ENCODE assay signal across 8 cellular contexts in the genomic region with DNA sequence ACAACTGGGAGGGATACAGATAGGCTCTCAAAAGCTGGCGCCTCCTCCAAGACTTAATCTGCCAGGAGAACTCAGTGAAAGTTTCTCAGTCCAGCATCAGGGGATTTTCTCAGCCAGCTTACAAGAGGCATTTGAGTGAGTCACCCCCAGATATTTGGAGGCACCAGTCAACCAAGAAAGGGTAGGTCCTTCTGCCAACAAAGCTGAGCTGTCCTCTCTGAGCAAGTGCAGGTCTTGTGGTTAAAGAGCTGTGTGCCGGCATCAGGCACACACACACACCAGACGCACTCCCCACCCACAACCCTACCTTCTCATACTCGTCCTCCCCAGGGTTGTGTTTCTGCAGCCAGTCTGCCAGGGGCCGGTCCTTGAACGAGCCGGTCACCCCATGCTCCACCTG. TPM values are rescaled to one million over a fixed set of nuclear protein-coding genes. Genes with fewer than 3 reads are reported as not detected.
DNase-seq lines count a peak whose midpoint lies in the region; ATAC-seq and TF ChIP-seq lines count a peak whose summit lies in the region.
"Had no signal": no experiment of that assay in that cellular context is flagged by ENCODE, and none has a peak within 500 bp of the region (broad histone marks: within the 10 kb centered on the region; RNA-seq: fewer than 3 reads in every experiment).

No MANE protein-coding gene starts in this region.

- H3K36me3 ChIP-seq in SK-N-SH (replicated peaks in 1 of 2; ENCODE audit: control insufficient read depth in 1 of 2, insufficient read depth in 2 of 2, low read length in 1 of 2): peaks cover 0 to 26% of the 10 kb centered on the region in 2 experiments
- H3K36me3 ChIP-seq in smooth muscle cell (ENCODE audit: low read depth): no peaks in the 10 kb centered on the region

- CTCF ChIA-PET in SK-N-SH (lab: Yijun Ruan, JAX): interaction anchor here (1.0 to 35.1 kb wide), 3 partner anchors 8 to 369 kb away, joined by 5 to 1005 read pairs (median 132); partner anchors contain the start of gene PIK3C2B

- H3K4me1 ChIP-seq in SK-N-SH (ENCODE audit: control insufficient read depth in 1 of 2, insufficient read depth in 2 of 2, low read depth in 1 of 2, low read length in 1 of 2) (peaks cover 15 to 22% of the 10 kb centered on the region in 2 experiments), smooth muscle cell (ENCODE audit: low read depth) (peaks cover 7% of the 10 kb centered on the region)

- TF ChIP-seq RAD21 in SK-N-SH (IDR thresholded peaks at IDR 0.05; ENCODE audit: low read length): no peak

- peak overlapping the region; percentile 43; the same call in 1 of the 2 replicates for H2AFZ ChIP-seq in SK-N-SH (ENCODE audit: low read depth)
- no peak overlapping the region for H2AFZ ChIP-seq in smooth muscle cell (ENCODE audit: low read depth)

- ATAC-seq in HG03039 (IDR thresholded peaks at IDR 0.05; ENCODE audit: unreplicated experiment): no peak
- ATAC-seq in HG03378 (IDR thresholded peaks at IDR 0.05; ENCODE audit: unreplicated experiment): no peak

- no peaks in the 10 kb centered on the region for H4K20me1 ChIP-seq in SK-N-SH (ENCODE audit: insufficient read depth)
- H4K20me1 ChIP-seq in smooth muscle cell (ENCODE audit: low read depth): peaks cover 4% of the 10 kb centered on the region

- H3K9me3 ChIP-seq in SK-N-SH (no peaks in the 10 kb centered on the region), smooth muscle cell (replicated peaks; ENCODE audit: low read depth) (no peaks in the 10 kb centered on the region)

- no peak overlapping the region for H3K4me3 ChIP-seq in SK-N-SH (ENCODE audit: low read depth in 2 of 2, low read length in 1 of 2)
- no peak overlapping the region for H3K4me3 ChIP-seq in smooth muscle cell

- H3K27me3 ChIP-seq in SK-N-SH (ENCODE audit: insufficient read depth): no peaks in the 10 kb centered on the region
- H3K27me3 ChIP-seq in smooth muscle cell (ENCODE audit: low read depth): no peaks in the 10 kb centered on the region

- peak in 1 of 2 experiments; percentile 93; a peak in 2 of 4 replicates for TF ChIP-seq EP300 in SK-N-SH (IDR thresholded peaks at IDR 0.05; ENCODE audit: borderline replicate concordance in 1 of 2, low read depth in 1 of 2, low read length in 1 of 2)

- POLR2A ChIA-PET in SK-N-SH (lab: Yijun Ruan, JAX): interaction anchor here (2.9 kb wide), 1 partner anchor 55 kb away, joined by 11 read pairs; no protein-coding TSS in a partner anchor

- TF ChIP-seq CTCF in SK-N-SH (IDR thresholded peaks at IDR 0.05): no peak
- TF ChIP-seq CTCF in smooth muscle cell (IDR thresholded peaks at IDR 0.05; ENCODE audit: borderline replicate concordance, insufficient read depth, poor library complexity, severe bottlenecking): no peak

- H3K9ac ChIP-seq in SK-N-SH: peak overlapping the region; percentile 51
- peak overlapping the region; percentile 69 for H3K9ac ChIP-seq in smooth muscle cell (ENCODE audit: low read depth)

- peak overlapping the region; percentile 87 to 96 for H3K27ac ChIP-seq in SK-N-SH (ENCODE audit: low read depth in 2 of 2, low read length in 1 of 2)
- peak overlapping the region; percentile 95 for H3K27ac ChIP-seq in smooth muscle cell (ENCODE audit: low read depth)

- 39% methylated on average over 6 of the region's 7 CpGs for WGBS in SK-N-SH (ENCODE audit: low lambda C conversion rate)
- WGBS in smooth muscle cell (ENCODE audit: low lambda C conversion rate): 16% methylated on average over 7 of the region's 7 CpGs

- DNase-seq in HCEC 1CT: peak; percentile 98
- DNase-seq in SK-N-SH: no peak
- peak; percentile 93 for DNase-seq in fibroblast of gingiva (ENCODE audit: low read depth)
- peak; percentile 19 for DNase-seq in smooth muscle cell (lab: John Stamatoyannopoulos, UW; ENCODE audit: unreplicated experiment)
- no peak for DNase-seq in NCI-H146 (lab: John Stamatoyannopoulos, UW)
- DNase-seq: T-cell had no signal

- H3K9me2 ChIP-seq in SK-N-SH: no peaks in the 10 kb centered on the region

- H3K4me2 ChIP-seq in SK-N-SH: peak overlapping the region; percentile 56; the same call in 1 of the 2 replicates
- peak overlapping the region; percentile 69 for H3K4me2 ChIP-seq in smooth muscle cell

- peaks cover 17% of the 10 kb centered on the region for H3F3A ChIP-seq in SK-N-SH (replicated peaks; ENCODE audit: insufficient read depth)
- peaks cover 24% of the 10 kb centered on the region for H3F3A ChIP-seq in smooth muscle cell (ENCODE audit: low read depth)

- H3K79me2 ChIP-seq in SK-N-SH (ENCODE audit: insufficient read depth) (no peaks in the 10 kb centered on the region), smooth muscle cell (ENCODE audit: low read depth) (no peaks in the 10 kb centered on the region)

TF ChIP-seq in SK-N-SH, 30 proteins besides CTCF, POLR2A, EP300 and RAD21 (continues in another document):
- TF ChIP-seq TEAD4 (IDR thresholded peaks at IDR 0.05; ENCODE audit: borderline replicate concordance, insufficient read depth) (peak; percentile 93), GATA2 (CRISPR knock-in tag; IDR thresholded peaks at IDR 0.05) (no peak), GABPA (IDR thresholded peaks at IDR 0.05; ENCODE audit: low read depth) (no peak), RXRA (IDR thresholded peaks at IDR 0.05; ENCODE audit: borderline replicate concordance, low read depth) (no peak), SMC3 (IDR thresholded peaks at IDR 0.05; ENCODE audit: low read depth, low read length) (no peak), SIN3A (IDR thresholded peaks at IDR 0.05; ENCODE audit: borderline replicate concordance, low read depth, low read length) (peak; percentile 84; the same call in 1 of the 2 replicates), TAF1 (IDR thresholded peaks at IDR 0.05; ENCODE audit: borderline replicate concordance, low read depth, low read length) (peak; percentile 39; the same call in 1 of the 2 replicates), YY1 (IDR thresholded peaks at IDR 0.05; ENCODE audit: low read depth) (no peak), CHD2 (IDR thresholded peaks at IDR 0.05; ENCODE audit: low read length, partially characterized antibody) (no peak), NRF1 (IDR thresholded peaks at IDR 0.05; ENCODE audit: low read depth, low read length) (peak; percentile 20; the same call in 1 of the 2 replicates), POLR2AphosphoS5 (IDR thresholded peaks at IDR 0.05; ENCODE audit: low read depth, low read length) (peak; percentile 90), USF2 (IDR thresholded peaks at IDR 0.05; ENCODE audit: borderline replicate concordance, low read depth, low read length) (no peak), RCOR1 (IDR thresholded peaks at IDR 0.05; ENCODE audit: low read length) (no peak), MEF2A (IDR thresholded peaks at IDR 0.05; ENCODE audit: borderline replicate concordance, low read depth) (no peak)
- TF ChIP-seq, protein P1, sequence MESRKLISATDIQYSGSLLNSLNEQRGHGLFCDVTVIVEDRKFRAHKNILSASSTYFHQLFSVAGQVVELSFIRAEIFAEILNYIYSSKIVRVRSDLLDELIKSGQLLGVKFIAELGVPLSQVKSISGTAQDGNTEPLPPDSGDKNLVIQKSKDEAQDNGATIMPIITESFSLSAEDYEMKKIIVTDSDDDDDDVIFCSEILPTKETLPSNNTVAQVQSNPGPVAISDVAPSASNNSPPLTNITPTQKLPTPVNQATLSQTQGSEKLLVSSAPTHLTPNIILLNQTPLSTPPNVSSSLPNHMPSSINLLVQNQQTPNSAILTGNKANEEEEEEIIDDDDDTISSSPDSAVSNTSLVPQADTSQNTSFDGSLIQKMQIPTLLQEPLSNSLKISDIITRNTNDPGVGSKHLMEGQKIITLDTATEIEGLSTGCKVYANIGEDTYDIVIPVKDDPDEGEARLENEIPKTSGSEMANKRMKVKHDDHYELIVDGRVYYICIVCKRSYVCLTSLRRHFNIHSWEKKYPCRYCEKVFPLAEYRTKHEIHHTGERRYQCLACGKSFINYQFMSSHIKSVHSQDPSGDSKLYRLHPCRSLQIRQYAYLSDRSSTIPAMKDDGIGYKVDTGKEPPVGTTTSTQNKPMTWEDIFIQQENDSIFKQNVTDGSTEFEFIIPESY (IDR thresholded peaks at IDR 0.05; ENCODE audit: borderline replicate concordance, low read depth): 0 out of 2 replicates have a peak, but pooled peaks have one; percentile 49
- TF ChIP-seq, protein P2, sequence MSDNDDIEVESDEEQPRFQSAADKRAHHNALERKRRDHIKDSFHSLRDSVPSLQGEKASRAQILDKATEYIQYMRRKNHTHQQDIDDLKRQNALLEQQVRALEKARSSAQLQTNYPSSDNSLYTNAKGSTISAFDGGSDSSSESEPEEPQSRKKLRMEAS (IDR thresholded peaks at IDR 0.05; ENCODE audit: low read depth): peak; percentile 80; the same call in 1 of the 2 replicates
- TF ChIP-seq, protein P3, sequence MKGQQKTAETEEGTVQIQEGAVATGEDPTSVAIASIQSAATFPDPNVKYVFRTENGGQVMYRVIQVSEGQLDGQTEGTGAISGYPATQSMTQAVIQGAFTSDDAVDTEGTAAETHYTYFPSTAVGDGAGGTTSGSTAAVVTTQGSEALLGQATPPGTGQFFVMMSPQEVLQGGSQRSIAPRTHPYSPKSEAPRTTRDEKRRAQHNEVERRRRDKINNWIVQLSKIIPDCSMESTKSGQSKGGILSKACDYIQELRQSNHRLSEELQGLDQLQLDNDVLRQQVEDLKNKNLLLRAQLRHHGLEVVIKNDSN (IDR thresholded peaks at IDR 0.05; ENCODE audit: borderline replicate concordance, low read depth): 0 out of 2 replicates have a peak, but pooled peaks have one; percentile 18

RNA-seq across cellular contexts. Expression of gene PPP1R15B, which starts 27.0 kb away (rescaled TPM):
- polyA plus RNA-seq in SK-N-SH (2012; rRNA removed) (12.1 and 14.3 TPM in 2 replicates), smooth muscle cell (24.1 and 25.0 TPM in 2 replicates)
- polyA plus RNA-seq in SK-N-SH (2012; cell fraction: cytosol; rRNA removed): 13.1 and 13.4 TPM in 2 replicates
- 10.3 and 13.2 TPM in 2 replicates for polyA plus RNA-seq in SK-N-SH (2012; cell fraction: nucleus; rRNA removed)
- total RNA-seq in smooth muscle cell: 68.1 and 74.8 TPM in 2 replicates

RNA-seq across cellular contexts. Expression of gene PIK3C2B, which starts 56.0 kb away (rescaled TPM):
- polyA plus RNA-seq in SK-N-SH (2012; rRNA removed): 6.5 and 6.6 TPM in 2 replicates
- 2.4 and 3.6 TPM in 2 replicates for polyA plus RNA-seq in SK-N-SH (2012; cell fraction: cytosol; rRNA removed)
- polyA plus RNA-seq in SK-N-SH (2012; cell fraction: nucleus; rRNA removed): 10.2 and 11.2 TPM in 2 replicates
- total RNA-seq in smooth muscle cell: 9.5 and 11.5 TPM in 2 replicates
- polyA plus RNA-seq in smooth muscle cell: 3.0 and 5.0 TPM in 2 replicates

Comparison
In these comparisons a context has a peak if more than half of its experiments do, and no peak if none do; other contexts are left out.
1. DNase-seq: peak in HCEC 1CT (single experiment), fibroblast of gingiva (single experiment) and smooth muscle cell (single experiment); none in SK-N-SH (single experiment) and NCI-H146 (single experiment).